1 cellular context compared by ENCODE assay signal in genomic region chr2:64145119-64145518, GRCh38.
TF ChIP-seq lines count a peak whose summit lies in the region.

No MANE protein-coding gene starts in this region.

TF ChIP-seq in H1, 55 proteins besides CTCF, POLR2A, EP300 and RAD21:
- TF ChIP-seq SP1 (IDR thresholded peaks at IDR 0.05; ENCODE audit: low read depth, low read length) (no peak), HDAC2 (IDR thresholded peaks at IDR 0.05; ENCODE audit: borderline replicate concordance in 1 of 2, low read depth in 2 of 2, low read length in 2 of 2) (no peak), CHD7 (IDR thresholded peaks at IDR 0.05; ENCODE audit: insufficient replicate concordance, low read length) (no peak), CBX5 (IDR thresholded peaks at IDR 0.05; ENCODE audit: low read depth, low read length) (no peak), CREB1 (IDR thresholded peaks at IDR 0.05) (no peak), ATF3 (IDR thresholded peaks at IDR 0.05; ENCODE audit: insufficient read depth, low read depth, low read length) (no peak), SAP30 (IDR thresholded peaks at IDR 0.05; ENCODE audit: insufficient read depth, insufficient replicate concordance, low read length) (no peak), CHD2 (IDR thresholded peaks at IDR 0.05; ENCODE audit: low read length) (no peak), SP2 (IDR thresholded peaks at IDR 0.05; ENCODE audit: low read length) (no peak), KDM1A (IDR thresholded peaks at IDR 0.05; ENCODE audit: borderline replicate concordance, low read length) (no peak), YY1 (IDR thresholded peaks at IDR 0.05; ENCODE audit: low read depth, low read length) (no peak), RFX5 (IDR thresholded peaks at IDR 0.05; ENCODE audit: borderline replicate concordance, low read depth, low read length) (no peak), RBBP5 (IDR thresholded peaks at IDR 0.05; ENCODE audit: borderline replicate concordance, low read depth, low read length) (no peak), PHF8 (conservative IDR thresholded peaks at IDR 0.05; ENCODE audit: low read depth, low read length) (no peak)
